ENCODE assay signal across 13 cellular contexts in the genomic region with DNA sequence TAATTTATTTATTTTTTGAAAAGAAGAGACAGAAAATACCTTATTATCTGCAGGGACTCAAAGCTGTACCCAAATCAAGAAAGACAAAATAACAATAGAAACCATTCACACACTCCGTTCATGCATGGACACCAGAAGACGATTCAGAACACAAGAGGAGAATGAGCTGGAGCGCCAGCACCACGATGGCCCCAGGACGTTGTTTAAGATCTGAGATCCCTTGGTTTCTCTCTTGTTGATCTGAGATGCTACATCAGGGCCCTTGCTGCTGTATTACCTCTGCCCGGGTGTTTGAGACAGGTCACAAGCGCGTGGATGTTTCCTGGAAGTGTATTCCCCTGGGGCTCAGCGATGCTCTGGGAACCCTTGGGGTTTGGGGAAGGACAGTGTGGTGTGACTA. TPM values are rescaled to one million over a fixed set of nuclear protein-coding genes. Genes with fewer than 3 reads are reported as not detected.
DNase-seq lines count a peak whose midpoint lies in the region; TF ChIP-seq lines count a peak whose summit lies in the region.
"Had no signal": no experiment of that assay in that cellular context is flagged by ENCODE, and none has a peak within 500 bp of the region (broad histone marks: within the 10 kb centered on the region; RNA-seq: fewer than 3 reads in every experiment).

No MANE protein-coding gene starts in this region.

- H3K36me3 ChIP-seq in SK-N-MC (ENCODE audit: insufficient read depth, low read length) (no peaks in the 10 kb centered on the region; the same call in 1 of the 2 replicates), esophagus muscularis mucosa (peaks cover 14 to 40% (median 26%) of the 10 kb centered on the region in 4 donors), tibial artery (peaks cover 19 to 28% (median 21%) of the 10 kb centered on the region in 3 donors)

- no peak for TF ChIP-seq EP300 in esophagus muscularis mucosa (IDR thresholded peaks at IDR 0.05)

- TF ChIP-seq POLR2A in esophagus muscularis mucosa (IDR thresholded peaks at IDR 0.05; ENCODE audit: low read depth), result no peak

- 90% methylated on average over 9 of the region's 9 CpGs for WGBS in esophagus muscularis mucosa

- TF ChIP-seq CTCF in esophagus muscularis mucosa (IDR thresholded peaks at IDR 0.05) (no peak), tibial artery (IDR thresholded peaks at IDR 0.05) (no peak)

- H3K4me1 ChIP-seq in esophagus muscularis mucosa (peaks cover 75 to 84% (median 80%) of the 10 kb centered on the region in 4 donors), tibial artery (peaks cover 7 to 68% (median 43%) of the 10 kb centered on the region in 4 donors)

- no peaks in the 10 kb centered on the region for H3K9me3 ChIP-seq in SK-N-MC (ENCODE audit: low read depth, low read length)
- no peaks in the 10 kb centered on the region for H3K9me3 ChIP-seq in esophagus muscularis mucosa
- H3K9me3 ChIP-seq in tibial artery, result no peaks in the 10 kb centered on the region

- H3K27ac ChIP-seq in SK-N-MC (0 out of 2 replicates have a peak overlapping the region, but pooled peaks have one; percentile 92), esophagus muscularis mucosa (replicated peaks in 1 of 4) (peak overlapping the region; percentile 90 to 94 (median 92)), tibial artery (peak overlapping the region; percentile 85 to 90)

- no peak overlapping the region for H3K4me3 ChIP-seq in SK-N-MC
- no peak overlapping the region for H3K4me3 ChIP-seq in esophagus muscularis mucosa
- H3K4me3 ChIP-seq in tibial artery, result no peak overlapping the region

- DNase-seq in SK-N-MC (ENCODE audit: low read depth, low spot score) (no peak), esophagus muscularis mucosa (ENCODE audit: extremely low spot score) (no peak), pons (ENCODE audit: low spot score) (peak; percentile 53), tibial artery (no peak), inferior parietal cortex (ENCODE audit: extremely low spot score) (no peak), NCI-H2029 treated with DMSO at 0.1 percent for 48 hours (lab: John Stamatoyannopoulos, UW) (no peak), activated T-cell treated with anti-CD3 and anti-CD28 coated beads for 4 hours (no peak)
- DNase-seq: activated naive CD4-positive, alpha-beta T cell treated with anti-CD3 and anti-CD28 coated beads, Interleukin-2, amount 10 ng/mL, durations not matched to agents 7 days and 5 days; AML-193; COR-L47; foreskin keratinocyte; NCI-H187 treated with DMSO at 0.1 percent for 48 hours; T-helper 1 cell had no signal

- H3K27me3 ChIP-seq in esophagus muscularis mucosa (no peaks in the 10 kb centered on the region), tibial artery (no peaks in the 10 kb centered on the region)
- H3K27me3 ChIP-seq: foreskin keratinocyte had no signal

- H3K9ac ChIP-seq in SK-N-MC (ENCODE audit: insufficient read length), result no peak overlapping the region

- intact Hi-C loops in esophagus muscularis mucosa (cut with DNase I) (no loop called here), tibial artery (cut with DNase I; ENCODE audit: low total_unique reads) (no loop called here)

RNA-seq across cellular contexts. Expression of gene CHST3, which starts 46.8 kb away (rescaled TPM):
- total RNA-seq in esophagus muscularis mucosa, result 10 to 100 TPM; 24.1 to 43.0 (median 38.7) TPM
